In the genomic region with DNA sequence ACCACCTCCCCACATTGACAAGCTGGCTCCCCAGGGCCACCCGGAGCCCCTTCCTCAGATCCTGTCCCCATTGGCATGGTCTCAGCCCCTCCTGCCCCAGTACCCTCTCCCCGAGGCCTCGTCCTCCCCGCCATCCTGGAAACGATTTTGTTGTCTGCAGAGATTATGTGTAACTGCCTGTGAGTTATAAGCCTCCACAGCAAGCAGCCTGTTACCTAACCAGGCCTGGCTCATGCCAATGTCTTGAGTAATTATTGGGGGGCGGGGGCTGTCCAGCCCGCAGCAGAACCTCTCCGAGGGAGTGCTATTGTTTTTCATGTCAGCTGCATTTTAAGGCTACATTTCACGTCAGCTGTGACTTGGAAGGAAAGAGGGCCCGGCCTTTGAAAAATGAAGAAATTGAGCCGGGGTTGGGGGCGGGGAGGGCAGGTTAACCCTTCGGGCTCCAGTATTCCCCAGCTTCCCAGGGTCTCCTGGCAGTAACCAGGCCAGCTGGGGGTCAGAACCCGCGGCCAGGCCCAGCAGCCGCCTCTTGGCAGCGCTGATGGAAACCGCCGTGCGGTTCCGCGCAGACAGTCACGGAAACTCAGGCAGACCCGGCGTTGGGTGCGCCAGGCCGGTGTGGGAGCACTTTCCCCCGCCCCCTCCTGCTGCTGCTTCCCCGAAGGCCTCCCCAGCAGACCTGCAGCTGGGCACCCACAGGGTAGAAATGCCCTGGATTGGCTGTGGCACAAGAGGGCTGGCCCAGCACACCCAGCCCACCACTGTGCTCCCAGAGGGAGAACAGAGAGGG, we compare ENCODE assay signal across 8 cellular contexts. TPM values are rescaled to one million over a fixed set of nuclear protein-coding genes. Genes with fewer than 3 reads are reported as not detected.
A peak's percentile ranks its signal among the peaks of the same experiment; 100 is the strongest.
DNase-seq lines count a peak whose midpoint lies in the region; ATAC-seq, FAIRE-seq and TF ChIP-seq lines count a peak whose summit lies in the region.

No MANE protein-coding gene starts in this region.

- TF ChIP-seq CTCF in keratinocyte (optimal IDR thresholded peaks at IDR 0.05 in 1 of 3, IDR thresholded peaks at IDR 0.05 in 1 of 3, conservative IDR thresholded peaks at IDR 0.05 in 1 of 3; ENCODE audit: extremely low read depth in 1 of 3, insufficient read depth in 2 of 3, low read length in 3 of 3) (no peak), spleen (IDR thresholded peaks at IDR 0.05 in 8 of 11, conservative IDR thresholded peaks at IDR 0.05 in 3 of 11) (no peak), D721Med (IDR thresholded peaks at IDR 0.05; ENCODE audit: insufficient read depth, missing control alignments) (no peak)

- H3K79me2 ChIP-seq in keratinocyte (ENCODE audit: control insufficient read depth, insufficient read depth, low read length) = no peaks in the 10 kb centered on the region

- peak; percentile 98 for DNase-seq in HTR-8/SVneo (ENCODE audit: insufficient read length, low spot score)
- peak; percentile 97 for DNase-seq in astrocyte of the hippocampus (ENCODE audit: low read depth, low spot score)
- peak; percentile 28 for DNase-seq in keratinocyte (ENCODE audit: low read depth, low spot score)
- DNase-seq in spleen = no peak
- no peak for DNase-seq in activated CD4-positive, alpha-beta T cell treated with anti-CD3 and anti-CD28 coated beads for 4 hours
- DNase-seq in D721Med (ENCODE audit: insufficient read length, low spot score) = no peak

- intact Hi-C loops in spleen (cut with DNase I; ENCODE audit: low total_unique reads) = no loop called here

- FAIRE-seq in HTR-8/SVneo (lab: Jason Lieb, UNC) (peak; percentile 83), keratinocyte (lab: Jason Lieb, UNC) (no peak), D721Med (lab: Jason Lieb, UNC) (no peak)

- WGBS in spleen, 5 donors = 15 to 38% (median 30%) methylated on average over 18 to 29 of the region's 29 CpGs

- H3K27me3 ChIP-seq in keratinocyte (ENCODE audit: control insufficient read depth, extremely low read depth, insufficient read depth, low read length) (peaks cover 7% of the 10 kb centered on the region), spleen (replicated peaks in 1 of 7) (peaks cover 0 to 4% (median 0%) of the 10 kb centered on the region in 7 donors)

- ATAC-seq in GM21619 (IDR thresholded peaks at IDR 0.05; ENCODE audit: unreplicated experiment) (no peak), HG02798 (IDR thresholded peaks at IDR 0.05; ENCODE audit: poor library complexity, unreplicated experiment) (no peak)

- dilution Hi-C loops in keratinocyte (cut with MboI; ENCODE audit: extremely low pct_ligation_motif_present, low sequenced_read_pairs) = no loop called here

- H3K4me1 ChIP-seq in keratinocyte (ENCODE audit: control insufficient read depth, extremely low read depth, insufficient read depth, low read length) (peaks cover 7% of the 10 kb centered on the region), spleen (peaks cover 0 to 31% (median 24%) of the 10 kb centered on the region in 6 donors)

- peak overlapping the region; percentile 54 for H2AFZ ChIP-seq in keratinocyte (ENCODE audit: control insufficient read depth, low read length)

- no peaks in the 10 kb centered on the region for H3K9me1 ChIP-seq in keratinocyte (ENCODE audit: control insufficient read depth, extremely low read depth, insufficient read depth, low read length)

- H3K9ac ChIP-seq in keratinocyte (ENCODE audit: control insufficient read depth, extremely low read depth, insufficient read depth, low read length) = peak overlapping the region; percentile 22

- H3K9me3 ChIP-seq in keratinocyte (ENCODE audit: control insufficient read depth, low read depth, low read length) (peaks cover 2% of the 10 kb centered on the region), spleen (peaks cover 0 to 44% (median 28%) of the 10 kb centered on the region in 8 donors)

- no peaks in the 10 kb centered on the region for H4K20me1 ChIP-seq in keratinocyte (ENCODE audit: control insufficient read depth, extremely low read depth, insufficient read depth, low read length)

- H3K36me3 ChIP-seq in keratinocyte (ENCODE audit: control insufficient read depth in 2 of 2, extremely low read depth in 1 of 2, insufficient read depth in 2 of 2, low read length in 2 of 2) = no peaks in the 10 kb centered on the region
- H3K36me3 ChIP-seq in spleen = peaks cover 0 to 9% (median 0%) of the 10 kb centered on the region in 6 donors

- H3K4me2 ChIP-seq in keratinocyte (ENCODE audit: control insufficient read depth, extremely low read depth, insufficient read depth, low read depth, low read length) = peak overlapping the region; percentile 31

- H3K4me3 ChIP-seq in keratinocyte (ENCODE audit: control insufficient read depth in 2 of 3, extremely low read depth in 1 of 3, insufficient read depth in 2 of 3, low read depth in 1 of 3, low read length in 3 of 3) = no peak overlapping the region
- H3K4me3 ChIP-seq in spleen = peak overlapping the region in 1 of 8 donors; percentile 3

- no peak overlapping the region for H3K27ac ChIP-seq in keratinocyte (ENCODE audit: control insufficient read depth, insufficient read depth, low read length)
- peak overlapping the region in 5 of 8 donors; percentile 24 to 84 (median 56) for H3K27ac ChIP-seq in spleen

- no peak for TF ChIP-seq POLR2A in spleen (IDR thresholded peaks at IDR 0.05)

RNA-seq across cellular contexts. Expression of a gene that starts 59.5 kb away (rescaled TPM):
- polyA plus RNA-seq in keratinocyte (0.06 to 0.49 TPM (median 0.37 TPM) in 3 replicates), spleen (10 to 100 TPM in 2 of 3 donors, 1 to 10 TPM in 1; 5.4 to 14.6 (median 11.7) TPM)
- polyA plus RNA-seq in keratinocyte (2011; ENCODE audit: low read depth) = 9.8 TPM
- polyA plus RNA-seq in keratinocyte (2011; cell fraction: cytosol; rRNA removed) = 0.21 and 0.24 TPM in 2 replicates
- 0.23 and 0.27 TPM in 2 replicates for polyA plus RNA-seq in keratinocyte (2011; cell fraction: nucleus; rRNA removed)
- polyA plus RNA-seq in keratinocyte (2012; ENCODE audit: low replicate concordance) = 0.26 and 7.1 TPM in 2 replicates
- polyA minus RNA-seq in keratinocyte = not detected in 3 replicates
- polyA minus RNA-seq in keratinocyte (2011; cell fraction: cytosol; rRNA and poly(A)+ RNA removed) = 2.9 TPM
- polyA minus RNA-seq in keratinocyte (2011; cell fraction: nucleus; rRNA and poly(A)+ RNA removed) = 0.31 and 0.84 TPM in 2 replicates
- total RNA-seq in spleen = 10 to 100 TPM in 6 of 7 donors, 1 to 10 TPM in 1; 7.8 to 40.4 (median 20.7) TPM

Comparison
In these comparisons a context has a peak if more than half of its experiments do, and no peak if none do; other contexts are left out.
1. DNase-seq: peak in HTR-8/SVneo (single experiment), astrocyte of the hippocampus (single experiment) and keratinocyte (single experiment); none in spleen (single experiment), activated CD4-positive, alpha-beta T cell treated with anti-CD3 and anti-CD28 coated beads for 4 hours (0 of 2) and D721Med (single experiment).